Comparison of ENCODE assay signal across 15 cellular contexts in the genomic region with DNA sequence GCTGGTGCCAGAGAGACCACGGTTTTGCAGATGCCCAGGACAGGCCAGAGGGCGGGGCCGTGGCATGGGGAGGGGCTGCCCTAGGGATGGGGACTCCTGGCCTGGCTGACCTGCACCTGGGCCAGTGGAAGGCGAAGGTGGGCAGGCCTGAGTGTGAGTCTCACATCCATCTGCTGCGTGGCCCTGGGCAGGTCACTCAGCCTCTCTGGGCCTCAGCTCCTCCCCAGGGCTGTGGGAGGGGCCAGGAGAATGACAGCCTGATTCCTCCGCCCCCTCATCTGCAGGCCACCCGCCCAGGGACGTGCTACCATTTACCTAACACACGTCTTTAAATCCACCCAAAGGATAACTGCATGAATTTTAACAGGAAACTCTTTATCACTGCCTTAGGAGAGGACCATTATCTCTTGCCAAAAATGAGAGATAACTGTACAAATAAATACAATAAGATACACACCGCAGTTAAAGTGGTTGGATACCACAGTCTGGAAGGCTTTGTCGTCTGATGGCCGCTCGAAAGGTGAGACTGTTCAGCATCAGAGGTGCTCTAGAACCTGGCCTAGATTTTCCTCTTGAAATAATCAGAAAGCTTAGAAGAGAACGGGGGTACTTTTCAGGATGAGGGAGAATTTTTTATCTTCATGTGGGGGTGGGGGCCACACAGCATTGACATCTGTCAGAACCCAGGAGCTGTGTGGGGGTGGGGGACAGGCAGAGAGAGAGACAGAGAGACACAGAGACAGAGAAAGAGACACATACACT.
DNase-seq lines count a peak whose midpoint lies in the region; ATAC-seq and TF ChIP-seq lines count a peak whose summit lies in the region.
"Had no signal": no experiment of that assay in that cellular context is flagged by ENCODE, and none has a peak within 500 bp of the region (broad histone marks: within the 10 kb centered on the region; RNA-seq: fewer than 3 reads in every experiment).

No MANE protein-coding gene starts in this region.

- H3K9me3 Mint-ChIP-seq in activated CD4-positive, alpha-beta T cell treated with anti-CD3 and anti-CD28 coated beads, Interleukin-2, amount 10 ng/mL, durations not matched to agents 24 days and 14 days: peaks cover 4% of the 10 kb centered on the region
- H3K9me3 Mint-ChIP-seq in chondrocyte (ENCODE audit: low read depth): no peaks in the 10 kb centered on the region
- H3K9me3 Mint-ChIP-seq: CD8-positive, alpha-beta memory T cell had no signal

- ATAC-seq in HG02623 (IDR thresholded peaks at IDR 0.05; ENCODE audit: unreplicated experiment): no peak

- H3K4me3 Mint-ChIP-seq in activated CD4-positive, alpha-beta T cell treated with anti-CD3 and anti-CD28 coated beads, Interleukin-2, amount 10 ng/mL, durations not matched to agents 24 days and 14 days: no peak overlapping the region
- no peak overlapping the region for H3K4me3 Mint-ChIP-seq in chondrocyte (ENCODE audit: unreplicated experiment)
- H3K4me3 Mint-ChIP-seq: CD8-positive, alpha-beta memory T cell; H9 had no signal

- H3K4me1 Mint-ChIP-seq in activated CD4-positive, alpha-beta T cell treated with anti-CD3 and anti-CD28 coated beads, Interleukin-2, amount 10 ng/mL, durations not matched to agents 24 days and 14 days: peaks cover 2% of the 10 kb centered on the region
- H3K4me1 Mint-ChIP-seq in chondrocyte (ENCODE audit: low read depth): no peaks in the 10 kb centered on the region

- no peaks in the 10 kb centered on the region for H3K27me3 Mint-ChIP-seq in activated CD4-positive, alpha-beta T cell treated with anti-CD3 and anti-CD28 coated beads, Interleukin-2, amount 10 ng/mL, durations not matched to agents 24 days and 14 days
- peaks cover 22% of the 10 kb centered on the region for H3K27me3 Mint-ChIP-seq in chondrocyte (ENCODE audit: low read depth)

- TF ChIP-seq CTCF in chondrocyte (IDR thresholded peaks at IDR 0.05): no peak

- intact Hi-C loops in activated CD4-positive, alpha-beta T cell treated with anti-CD3 and anti-CD28 coated beads, Interleukin-2, amount 10 ng/mL, durations not matched to agents 24 days and 14 days (cut with micrococcal nuclease): no loop called here
- intact Hi-C loops in posterior vena cava (cut with DNase I): no loop called here

- no peak overlapping the region for H3K27ac Mint-ChIP-seq in activated CD4-positive, alpha-beta T cell treated with anti-CD3 and anti-CD28 coated beads, Interleukin-2, amount 10 ng/mL, durations not matched to agents 24 days and 14 days
- no peak overlapping the region for H3K27ac Mint-ChIP-seq in chondrocyte (ENCODE audit: unreplicated experiment)

- H3K36me3 Mint-ChIP-seq in activated CD4-positive, alpha-beta T cell treated with anti-CD3 and anti-CD28 coated beads, Interleukin-2, amount 10 ng/mL, durations not matched to agents 24 days and 14 days (ENCODE audit: low read depth): no peaks in the 10 kb centered on the region
- no peaks in the 10 kb centered on the region for H3K36me3 Mint-ChIP-seq in chondrocyte (ENCODE audit: low read depth)
- H3K36me3 Mint-ChIP-seq: CD8-positive, alpha-beta memory T cell had no signal

- peak; percentile 40 for DNase-seq in activated CD4-positive, alpha-beta T cell treated with anti-CD3 and anti-CD28 coated beads for 48 hours
- DNase-seq in activated CD4-positive, alpha-beta T cell treated with anti-CD3 and anti-CD28 coated beads, Interleukin-2, amount 10 ng/mL, durations not matched to agents 24 days and 14 days: no peak
- DNase-seq in NAMALWA (ENCODE audit: low spot score) (peak; percentile 44), chondrocyte (ENCODE audit: low spot score) (peak; percentile 78), posterior vena cava (ENCODE audit: low spot score) (peak; percentile 42), SKM-1 (lab: John Stamatoyannopoulos, UW; ENCODE audit: unreplicated experiment) (no peak), HK-2 (ENCODE audit: unreplicated experiment) (no peak)
- DNase-seq: activated CD8-positive, alpha-beta memory T cell treated with anti-CD3 and anti-CD28 coated beads, Interleukin-2, amount 50 U/mL, for 4 hours; H9; heart right ventricle; NCI-H1436 treated with DMSO at 0.1 percent for 48 hours; NCI-H226; substantia nigra had no signal

Comparison
In these comparisons a context has a peak if more than half of its experiments do, and no peak if none do; other contexts are left out.
1. DNase-seq: peak in activated CD4-positive, alpha-beta T cell treated with anti-CD3 and anti-CD28 coated beads for 48 hours (single experiment), NAMALWA (single experiment), chondrocyte (single experiment) and posterior vena cava (single experiment); none in activated CD4-positive, alpha-beta T cell treated with anti-CD3 and anti-CD28 coated beads, Interleukin-2, amount 10 ng/mL, durations not matched to agents 24 days and 14 days (single experiment), SKM-1 (single experiment) and HK-2 (single experiment).